In genomic region chrX:37905436-37906147, GRCh38 we compare ENCODE assay signal across 10 cellular contexts. TPM values are rescaled to one million over a fixed set of nuclear protein-coding genes. Genes with fewer than 3 reads are reported as not detected.
DNase-seq lines count a peak whose midpoint lies in the region; ATAC-seq, FAIRE-seq and TF ChIP-seq lines count a peak whose summit lies in the region.
"Had no signal": no experiment of that assay in that cellular context is flagged by ENCODE, and none has a peak within 500 bp of the region (broad histone marks: within the 10 kb centered on the region; RNA-seq: fewer than 3 reads in every experiment).

No MANE protein-coding gene starts in this region.

- peak overlapping the region; percentile 68 for H3K27ac Mint-ChIP-seq in osteocyte (ENCODE audit: unreplicated experiment)

- DNase-seq in NCI-H510A treated with DMSO at 0.1 percent for 48 hours (lab: John Stamatoyannopoulos, UW) (peak; percentile 0), NCI-H510A (lab: John Stamatoyannopoulos, UW) (no peak), RCC 7860 (ENCODE audit: low spot score) (peak; percentile 4), epithelial cell of esophagus (ENCODE audit: low read depth) (peak; percentile 4), osteocyte (ENCODE audit: extremely low spot score, unreplicated experiment) (peak; percentile 84), DMS79 treated with DMSO at 0.1 percent for 48 hours (lab: John Stamatoyannopoulos, UW) (no peak)
- DNase-seq: psoas muscle had no signal

- FAIRE-seq in RCC 7860 (lab: Jason Lieb, UNC), result no peak

- H3K9me3 Mint-ChIP-seq in osteocyte (ENCODE audit: unreplicated experiment), result peaks cover 20% of the 10 kb centered on the region

- H3K36me3 Mint-ChIP-seq in osteocyte (ENCODE audit: unreplicated experiment), result no peaks in the 10 kb centered on the region

- H3K27me3 Mint-ChIP-seq in osteocyte (ENCODE audit: unreplicated experiment), result no peaks in the 10 kb centered on the region

- TF ChIP-seq CTCF in epithelial cell of esophagus (IDR thresholded peaks at IDR 0.05; ENCODE audit: insufficient read depth, low read depth, low read length, missing control alignments) (no peak), osteocyte (IDR thresholded peaks at IDR 0.05) (peak; percentile 38)

- peak overlapping the region; percentile 65 for H3K4me3 Mint-ChIP-seq in osteocyte (ENCODE audit: unreplicated experiment)

- no peak for ATAC-seq in GM19467 (IDR thresholded peaks at IDR 0.05; ENCODE audit: unreplicated experiment)
- ATAC-seq in GM18909 (IDR thresholded peaks at IDR 0.05; ENCODE audit: poor library complexity, unreplicated experiment), result no peak

- peaks cover 19% of the 10 kb centered on the region for H3K4me1 Mint-ChIP-seq in osteocyte (ENCODE audit: unreplicated experiment)

- peak overlapping the region; percentile 10 for H3K4me3 ChIP-seq in epithelial cell of esophagus (ENCODE audit: low read length)
- H3K4me3 ChIP-seq: BLaER1 treated with 17β-estradiol and CSF1 and Interleukin-3, amounts not matched to agents 10 nM and 100 nM; psoas muscle had no signal

RNA-seq across cellular contexts. Expression of gene DYNLT3, which starts 58.2 kb away (rescaled TPM):
- 27.5 and 28.0 TPM in 2 replicates for total RNA-seq in osteocyte

Comparison
In these comparisons a context has a peak if more than half of its experiments do, and no peak if none do; other contexts are left out.
1. DNase-seq: peak in NCI-H510A treated with DMSO at 0.1 percent for 48 hours (single experiment), RCC 7860 (single experiment), epithelial cell of esophagus (single experiment) and osteocyte (single experiment); none in NCI-H510A (single experiment) and DMS79 treated with DMSO at 0.1 percent for 48 hours (single experiment).